In genomic region chr5:59124983-59125960, GRCh38 we compare ENCODE assay signal across 9 cellular contexts.
DNase-seq lines count a peak whose midpoint lies in the region; ATAC-seq, FAIRE-seq and TF ChIP-seq lines count a peak whose summit lies in the region.
"Had no signal": no experiment of that assay in that cellular context is flagged by ENCODE, and none has a peak within 500 bp of the region (broad histone marks: within the 10 kb centered on the region; RNA-seq: fewer than 3 reads in every experiment).

No MANE protein-coding gene starts in this region.

- ATAC-seq in A549 (no peak), GM18861 (IDR thresholded peaks at IDR 0.05; ENCODE audit: unreplicated experiment) (no peak), HG03095 (IDR thresholded peaks at IDR 0.05; ENCODE audit: unreplicated experiment) (no peak)

- peaks cover 91% of the 10 kb centered on the region for H3K4me1 ChIP-seq in A549
- no peaks in the 10 kb centered on the region for H3K4me1 ChIP-seq in HAP-1

- 11% methylated on average over 9 of the region's 9 CpGs for WGBS in A549 (ENCODE audit: missing lambda C conversion rate)

- no peak for TF ChIP-seq EP300 in A549 (IDR thresholded peaks at IDR 0.05)

- DNase-seq in A549 (ENCODE audit: low read depth in 1 of 2, low spot score in 1 of 2) (peak in 1 of 2 experiments; percentile 69), GM20000 (ENCODE audit: low spot score) (peak; percentile 6), NCI-H1105 treated with DMSO at 0.1 percent for 48 hours (lab: John Stamatoyannopoulos, UW) (no peak), HAP-1 (ENCODE audit: low spot score in 2 of 2) (no peak)
- DNase-seq: naive B cell had no signal

- H3K9me2 ChIP-seq in SU-DHL-6 (replicated peaks; ENCODE audit: insufficient read depth, low read length): no peaks in the 10 kb centered on the region

- TF ChIP-seq CTCF in A549 (IDR thresholded peaks at IDR 0.05): no peak
- TF ChIP-seq CTCF in GM20000 (IDR thresholded peaks at IDR 0.05; ENCODE audit: extremely low read depth, missing control alignments): no peak
- TF ChIP-seq CTCF in SU-DHL-6 (IDR thresholded peaks at IDR 0.05; ENCODE audit: insufficient read depth, low read length, poor library complexity, severe bottlenecking): no peak

- no peaks in the 10 kb centered on the region for H3K27me3 ChIP-seq in SU-DHL-6 (ENCODE audit: low read length)
- 0 out of 2 replicates have a peak, but pooled peaks cover 4% of the 10 kb centered on the region for H3K27me3 ChIP-seq in HAP-1 (ENCODE audit: low read depth)

- H3K4me3 ChIP-seq in A549 (no peak overlapping the region), SU-DHL-6 (ENCODE audit: insufficient read depth, low read length, poor library complexity, severe bottlenecking) (no peak overlapping the region), HAP-1 (no peak overlapping the region)

- H3K9me3 ChIP-seq in A549 (no peaks in the 10 kb centered on the region), SU-DHL-6 (ENCODE audit: insufficient read depth, low read length) (no peaks in the 10 kb centered on the region), HAP-1 (no peaks in the 10 kb centered on the region)

- H4K20me1 ChIP-seq in SU-DHL-6 (ENCODE audit: low read depth, low read length): no peaks in the 10 kb centered on the region

- peak overlapping the region; percentile 79 for H3K4me2 ChIP-seq in A549
- peak overlapping the region; percentile 77 for H3K4me2 ChIP-seq in SU-DHL-6 (ENCODE audit: low read depth, low read length, poor library complexity, severe bottlenecking)

- H3K9ac ChIP-seq in SU-DHL-6 (ENCODE audit: low read length): no peak overlapping the region

- in situ Hi-C loops in HAP-1 (cut with MboI; ENCODE audit: low sequenced_read_pairs): no loop called here

- no peaks in the 10 kb centered on the region for H3K79me2 ChIP-seq in SU-DHL-6 (ENCODE audit: insufficient read depth, low read length)

- CTCF ChIA-PET in A549 (lab: Yijun Ruan, JAX): interaction anchor here (0.7 to 2.1 kb wide), 5 partner anchors 18 to 238 kb away, joined by 3 to 9 read pairs (median 4); no protein-coding TSS in a partner anchor

- H3K36me3 ChIP-seq in SU-DHL-6 (ENCODE audit: low read length): no peaks in the 10 kb centered on the region
- H3K36me3 ChIP-seq in HAP-1 (replicated peaks): no peaks in the 10 kb centered on the region

- no peak for TF ChIP-seq POLR2A in A549 (IDR thresholded peaks at IDR 0.05; ENCODE audit: low read length)

- H3K27ac ChIP-seq in A549 (peak overlapping the region; percentile 94 to 100), SU-DHL-6 (ENCODE audit: low read depth, low read length) (no peak overlapping the region)

- peak; percentile 86 for FAIRE-seq in A549 (lab: Jason Lieb, UNC)
- peak; percentile 69 for FAIRE-seq in islet of Langerhans (lab: Jason Lieb, UNC)

- 0 out of 5 replicates have a peak, but pooled peaks of 1 of the 2 experiments have one; percentile 7 for TF ChIP-seq RAD21 in A549 (conservative IDR thresholded peaks at IDR 0.05 in 1 of 2, IDR thresholded peaks at IDR 0.05 in 1 of 2)

- no peaks in the 10 kb centered on the region for H3F3A ChIP-seq in SU-DHL-6 (ENCODE audit: insufficient read depth)

- peak overlapping the region; percentile 32 for H2AFZ ChIP-seq in SU-DHL-6 (ENCODE audit: low read depth, low read length, severe bottlenecking)

- POLR2A ChIA-PET in A549 (lab: Yijun Ruan, JAX): interaction anchor here (0.7 to 1.1 kb wide), 4 partner anchors 9 to 26 kb away, joined by 3 read pairs; no protein-coding TSS in a partner anchor

TF ChIP-seq in A549, 52 proteins besides CTCF, POLR2A, EP300 and RAD21:
- no peak for TF ChIP-seq NFE2L2 (conservative IDR thresholded peaks at IDR 0.05; ENCODE audit: low read length)
- peak; percentile 30; the same call in 1 of the 2 replicates for TF ChIP-seq HOXB5 (CRISPR knock-in tag; IDR thresholded peaks at IDR 0.05)
- no peak for TF ChIP-seq TP53 (CRISPR knock-in tag; IDR thresholded peaks at IDR 0.05)
- TF ChIP-seq HES2 (IDR thresholded peaks at IDR 0.05): no peak
- no peak for TF ChIP-seq ZNF302 (CRISPR knock-in tag; IDR thresholded peaks at IDR 0.05)
- peak; percentile 56; the same call in 1 of the 2 replicates for TF ChIP-seq FOSB (CRISPR knock-in tag; IDR thresholded peaks at IDR 0.05)
- TF ChIP-seq JUN (IDR thresholded peaks at IDR 0.05): peak; percentile 9 to 32; a peak in 1 of 5 replicates
- no peak for TF ChIP-seq SMC3 (IDR thresholded peaks at IDR 0.05)
- peak; percentile 42; the same call in 1 of the 2 replicates for TF ChIP-seq ATOH8 (CRISPR knock-in tag; IDR thresholded peaks at IDR 0.05; ENCODE audit: low read depth)
- no peak for TF ChIP-seq HOXA7 (CRISPR knock-in tag; IDR thresholded peaks at IDR 0.05)
- TF ChIP-seq CEBPB (IDR thresholded peaks at IDR 0.05): no peak
- TF ChIP-seq RARB (CRISPR knock-in tag; IDR thresholded peaks at IDR 0.05): no peak
- peak; percentile 53; the same call in 1 of the 2 replicates for TF ChIP-seq MAX (IDR thresholded peaks at IDR 0.05)
- peak; percentile 4; the same call in 1 of the 2 replicates for TF ChIP-seq HOXB13 (CRISPR knock-in tag; IDR thresholded peaks at IDR 0.05; ENCODE audit: low read depth)
- TF ChIP-seq USF2 (IDR thresholded peaks at IDR 0.05): no peak
- no peak for TF ChIP-seq RFX5 (IDR thresholded peaks at IDR 0.05)
- peak; percentile 51; the same call in 1 of the 2 replicates for TF ChIP-seq EHF (CRISPR knock-in tag; IDR thresholded peaks at IDR 0.05)
- no peak for TF ChIP-seq PBX3 (IDR thresholded peaks at IDR 0.05)
TF ChIP-seq in A549: peak in this region for 7.
